Comparison of ENCODE assay signal across 8 cellular contexts in genomic region chr6:26003102-26003694, GRCh38. TPM values are rescaled to one million over a fixed set of nuclear protein-coding genes. Genes with fewer than 3 reads are reported as not detected.
DNase-seq lines count a peak whose midpoint lies in the region; ATAC-seq lines count a peak whose summit lies in the region.

No MANE protein-coding gene starts in this region.

- peak; percentile 57 for DNase-seq in NCI-H2196 (lab: John Stamatoyannopoulos, UW; ENCODE audit: unreplicated experiment)
- DNase-seq in NCI-H2196 treated with DMSO at 0.1 percent for 48 hours (lab: John Stamatoyannopoulos, UW; ENCODE audit: unreplicated experiment), result no peak
- peak; percentile 63 for DNase-seq in M059J (ENCODE audit: low read depth)
- DNase-seq in T-helper 1 cell, result peak in 3 of 5 donors; percentile 9 to 40 (median 24)
- DNase-seq in central memory CD4-positive, alpha-beta T cell, result peak; percentile 27
- DNase-seq in left lobe of liver (ENCODE audit: low spot score), result peak; percentile 53
- peak in 25 of 49 donors; percentile 2 to 48 (median 15) for DNase-seq in substantia nigra (lab: John Stamatoyannopoulos, UW)

- no peak overlapping the region for H3K27ac ChIP-seq in substantia nigra (ENCODE audit: low read depth, low read length, poor library complexity, severe bottlenecking)

- ATAC-seq in left lobe of liver, result peak; percentile 90
- ATAC-seq in GM21360 (IDR thresholded peaks at IDR 0.05; ENCODE audit: unreplicated experiment), result no peak

RNA-seq across cellular contexts. Expression of gene TRIM38, which starts 40.6 kb away (rescaled TPM):
- 9.6 and 13.9 TPM in 2 replicates for total RNA-seq in M059J (2014; rRNA removed; shearing (Covaris generic))
- 4.3 TPM for total RNA-seq in left lobe of liver
